ENCODE assay signal across 10 cellular contexts in genomic region chr10:12844796-12845524, GRCh38.
DNase-seq lines count a peak whose midpoint lies in the region; ATAC-seq lines count a peak whose summit lies in the region.
"Had no signal": no experiment of that assay in that cellular context is flagged by ENCODE, and none has a peak within 500 bp of the region (broad histone marks: within the 10 kb centered on the region; RNA-seq: fewer than 3 reads in every experiment).

No MANE protein-coding gene starts in this region.

- H3K4me3 ChIP-seq in mesodermal cell (ENCODE audit: extremely low read depth, insufficient read depth, low read length, poor library complexity, severe bottlenecking): peak overlapping the region; percentile 6
- no peak overlapping the region for H3K4me3 ChIP-seq in aorta (ENCODE audit: low read length in 2 of 2)
- H3K4me3 ChIP-seq: BLaER1 treated with 17β-estradiol and CSF1 and Interleukin-3, amounts not matched to agents 10 nM and 100 nM had no signal

- peaks cover 8% of the 10 kb centered on the region for H3K27me3 Mint-ChIP-seq in activated naive CD4-positive, alpha-beta T cell treated with anti-CD3 and anti-CD28 coated beads, Interleukin-2, amount 50 U/mL, for 24 hours
- H3K27me3 Mint-ChIP-seq in activated naive CD8-positive, alpha-beta T cell treated with anti-CD3 and anti-CD28 coated beads, Interleukin-2, amount 50 U/mL, for 24 hours: peaks cover 15% of the 10 kb centered on the region

- H3K9me3 Mint-ChIP-seq in activated naive CD4-positive, alpha-beta T cell treated with anti-CD3 and anti-CD28 coated beads, Interleukin-2, amount 50 U/mL, for 24 hours: no peaks in the 10 kb centered on the region
- no peaks in the 10 kb centered on the region for H3K9me3 Mint-ChIP-seq in activated naive CD4-positive, alpha-beta T cell treated with anti-CD3 and anti-CD28 coated beads, Interleukin-2, amount 50 U/mL, for 72 hours
- H3K9me3 Mint-ChIP-seq in activated naive CD8-positive, alpha-beta T cell treated with anti-CD3 and anti-CD28 coated beads, Interleukin-2, amount 50 U/mL, for 24 hours: no peaks in the 10 kb centered on the region
- H3K9me3 Mint-ChIP-seq: central memory CD8-positive, alpha-beta T cell had no signal

- H3K9me3 ChIP-seq in mesodermal cell (ENCODE audit: control insufficient read depth, low read length) (no peaks in the 10 kb centered on the region), aorta (ENCODE audit: control insufficient read depth, low read length) (no peaks in the 10 kb centered on the region)
- H3K9me3 ChIP-seq: BLaER1 treated with 17β-estradiol and CSF1 and Interleukin-3, amounts not matched to agents 10 nM and 100 nM had no signal

- 72 to 80% methylated on average over 9 to 10 of the region's 11 CpGs for WGBS in mesodermal cell (ENCODE audit: insufficient coverage in 2 of 2), 2 experiments
- WGBS in aorta, 2 donors: 5% methylated on average over 11 of the region's 11 CpGs

- H3K4me1 ChIP-seq in mesodermal cell (ENCODE audit: control insufficient read depth, insufficient read depth, low read length, poor library complexity, severe bottlenecking): peaks cover 27% of the 10 kb centered on the region
- H3K4me1 ChIP-seq in aorta (ENCODE audit: control insufficient read depth in 1 of 2, insufficient read depth in 2 of 2, low read length in 2 of 2): no peaks in the 10 kb centered on the region

- H3K4me3 Mint-ChIP-seq in activated naive CD4-positive, alpha-beta T cell treated with anti-CD3 and anti-CD28 coated beads, Interleukin-2, amount 50 U/mL, for 24 hours: no peak overlapping the region
- no peak overlapping the region for H3K4me3 Mint-ChIP-seq in activated naive CD8-positive, alpha-beta T cell treated with anti-CD3 and anti-CD28 coated beads, Interleukin-2, amount 50 U/mL, for 24 hours
- H3K4me3 Mint-ChIP-seq: central memory CD8-positive, alpha-beta T cell had no signal

- no peak for DNase-seq in activated naive CD4-positive, alpha-beta T cell treated with anti-CD3 and anti-CD28 coated beads, Interleukin-2, amount 50 U/mL, for 72 hours (ENCODE audit: low spot score in 2 of 2)
- DNase-seq in dermis blood vessel endothelial cell (peak; percentile 97), aorta (no peak), left colon (no peak)
- no peak for DNase-seq in activated naive CD8-positive, alpha-beta T cell treated with anti-CD3 and anti-CD28 coated beads, Interleukin-2, amount 50 U/mL, for 24 hours

- peaks cover 5% of the 10 kb centered on the region for H3K4me1 Mint-ChIP-seq in activated naive CD4-positive, alpha-beta T cell treated with anti-CD3 and anti-CD28 coated beads, Interleukin-2, amount 50 U/mL, for 24 hours
- H3K4me1 Mint-ChIP-seq in activated naive CD8-positive, alpha-beta T cell treated with anti-CD3 and anti-CD28 coated beads, Interleukin-2, amount 50 U/mL, for 24 hours: peaks cover 4% of the 10 kb centered on the region

- intact Hi-C loops in aorta (cut with DNase I): no loop called here
- intact Hi-C loops in left colon (cut with DNase I, micrococcal nuclease): no loop called here

- H3K36me3 ChIP-seq in mesodermal cell (ENCODE audit: control insufficient read depth, insufficient read depth, low read length): no peaks in the 10 kb centered on the region
- no peaks in the 10 kb centered on the region for H3K36me3 ChIP-seq in aorta (ENCODE audit: control insufficient read depth in 1 of 2, insufficient read depth in 2 of 2, low read length in 1 of 2)
- H3K36me3 ChIP-seq: BLaER1 treated with 17β-estradiol and CSF1 and Interleukin-3, amounts not matched to agents 10 nM and 100 nM had no signal

- H3K36me3 Mint-ChIP-seq in activated naive CD4-positive, alpha-beta T cell treated with anti-CD3 and anti-CD28 coated beads, Interleukin-2, amount 50 U/mL, for 24 hours: no peaks in the 10 kb centered on the region
- no peaks in the 10 kb centered on the region for H3K36me3 Mint-ChIP-seq in activated naive CD4-positive, alpha-beta T cell treated with anti-CD3 and anti-CD28 coated beads, Interleukin-2, amount 50 U/mL, for 72 hours
- H3K36me3 Mint-ChIP-seq in activated naive CD8-positive, alpha-beta T cell treated with anti-CD3 and anti-CD28 coated beads, Interleukin-2, amount 50 U/mL, for 24 hours (ENCODE audit: low read depth): no peaks in the 10 kb centered on the region

- no peaks in the 10 kb centered on the region for H3K27me3 ChIP-seq in aorta (ENCODE audit: control insufficient read depth in 1 of 2, insufficient read depth in 2 of 2, low read length in 1 of 2)
- H3K27me3 ChIP-seq: BLaER1 treated with 17β-estradiol and CSF1 and Interleukin-3, amounts not matched to agents 10 nM and 100 nM had no signal

- H3K27ac Mint-ChIP-seq in activated naive CD4-positive, alpha-beta T cell treated with anti-CD3 and anti-CD28 coated beads, Interleukin-2, amount 50 U/mL, for 24 hours: peak overlapping the region; percentile 1
- H3K27ac Mint-ChIP-seq in activated naive CD4-positive, alpha-beta T cell treated with anti-CD3 and anti-CD28 coated beads, Interleukin-2, amount 50 U/mL, for 72 hours: no peak overlapping the region
- H3K27ac Mint-ChIP-seq in activated naive CD8-positive, alpha-beta T cell treated with anti-CD3 and anti-CD28 coated beads, Interleukin-2, amount 50 U/mL, for 24 hours: no peak overlapping the region

- H3K27ac ChIP-seq in mesodermal cell (ENCODE audit: low read depth, low read length, severe bottlenecking) (peak overlapping the region; percentile 97), aorta (ENCODE audit: low read depth in 1 of 2, low read length in 2 of 2) (peak overlapping the region in 1 of 2 donors; percentile 43)
- H3K27ac ChIP-seq: BLaER1 treated with 17β-estradiol and CSF1 and Interleukin-3, amounts not matched to agents 10 nM and 100 nM had no signal

- ATAC-seq in activated naive CD4-positive, alpha-beta T cell treated with anti-CD3 and anti-CD28 coated beads, Interleukin-2, amount 50 U/mL, for 72 hours: no peak
- peak; percentile 59 for ATAC-seq in aorta (ENCODE audit: low FRiP score)
- ATAC-seq in activated naive CD8-positive, alpha-beta T cell treated with anti-CD3 and anti-CD28 coated beads, Interleukin-2, amount 50 U/mL, for 24 hours: no peak
- ATAC-seq in left colon: no peak
- ATAC-seq in HG03097 (IDR thresholded peaks at IDR 0.05; ENCODE audit: low FRiP score, unreplicated experiment): no peak
